Comparison of ENCODE assay signal across 8 cellular contexts in genomic region chr19:23249911-23250649, GRCh38. TPM values are rescaled to one million over a fixed set of nuclear protein-coding genes. Genes with fewer than 3 reads are reported as not detected.
DNase-seq lines count a peak whose midpoint lies in the region; ATAC-seq and TF ChIP-seq lines count a peak whose summit lies in the region.

ZNF724 (minus strand) TSS chr19:23250394; CDS start chr19:23250242, 152 bp downstream.

- ATAC-seq in HG02852 (IDR thresholded peaks at IDR 0.05; ENCODE audit: unreplicated experiment) (peak; percentile 97), T-helper 17 cell (peak; percentile 100)

- TF ChIP-seq CTCF in GM13976 (IDR thresholded peaks at IDR 0.05; ENCODE audit: borderline replicate concordance, control extremely low read depth, extremely low read depth, insufficient read depth, missing control alignments), result no peak
- no peak for TF ChIP-seq CTCF in right atrium auricular region (IDR thresholded peaks at IDR 0.05)
- TF ChIP-seq CTCF in prostate gland (IDR thresholded peaks at IDR 0.05), result no peak

- H3K27ac ChIP-seq in right atrium auricular region (peak within 1 kb of the TSS in 1 of 2 donors; percentile 65), prostate gland (peak within 1 kb of the TSS; percentile 48 to 63), urinary bladder (ENCODE audit: low read depth) (no peak within 1 kb of the TSS)

- no peaks in the 10 kb centered on the region for H3K27me3 Mint-ChIP-seq in T-helper 17 cell

- H3K4me3 ChIP-seq in right atrium auricular region (peak within 1 kb of the TSS; percentile 60 to 63), prostate gland (peak within 1 kb of the TSS; percentile 33 to 46), urinary bladder (ENCODE audit: low read depth, low read length) (peak within 1 kb of the TSS; percentile 52)

- DNase-seq in GM13976 (ENCODE audit: low spot score) (peak; percentile 92), NCI-H187 (lab: John Stamatoyannopoulos, UW) (peak; percentile 60 to 86), T-helper 17 cell (peak; percentile 66 to 75 (median 74)), anterior cingulate cortex (lab: John Stamatoyannopoulos, UW) (peak; percentile 62 to 97 (median 90)), right atrium auricular region (ENCODE audit: low spot score) (peak; percentile 96), prostate gland (ENCODE audit: low spot score) (peak; percentile 94)

- no peaks in the 10 kb centered on the region for H3K36me3 Mint-ChIP-seq in T-helper 17 cell (ENCODE audit: low read depth)

- peaks cover 7% of the 10 kb centered on the region for H3K4me1 Mint-ChIP-seq in T-helper 17 cell

- peak within 1 kb of the TSS; percentile 83 for H3K27ac Mint-ChIP-seq in T-helper 17 cell

- in situ Hi-C loops in GM13976 (cut with MboI; ENCODE audit: low sequenced_read_pairs, unreplicated experiment), result no loop called here

- H3K9me3 ChIP-seq in T-helper 17 cell (ENCODE audit: control insufficient read depth, low read length, poor library complexity, severe bottlenecking) (no peaks in the 10 kb centered on the region), right atrium auricular region (no peaks in the 10 kb centered on the region), prostate gland (no peaks in the 10 kb centered on the region)

- no peak for TF ChIP-seq POLR2A in prostate gland (IDR thresholded peaks at IDR 0.05)

- H3K36me3 ChIP-seq in right atrium auricular region (no peaks in the 10 kb centered on the region), prostate gland (no peaks in the 10 kb centered on the region), urinary bladder (ENCODE audit: insufficient read depth) (no peaks in the 10 kb centered on the region)

- WGBS in prostate gland, result under 1% methylated on average over 30 of the region's 32 CpGs
- WGBS in urinary bladder, result under 1% methylated on average over 32 of the region's 32 CpGs

- H3K4me1 ChIP-seq in right atrium auricular region (peaks cover 0 to 9% of the 10 kb centered on the region in 2 donors), prostate gland (replicated peaks) (no peaks in the 10 kb centered on the region), urinary bladder (ENCODE audit: insufficient read depth) (no peaks in the 10 kb centered on the region)

- intact Hi-C loops in prostate gland (cut with DNase I), result no loop called here

- H3K27me3 ChIP-seq in right atrium auricular region (no peaks in the 10 kb centered on the region), prostate gland (replicated peaks; ENCODE audit: insufficient read depth) (no peaks in the 10 kb centered on the region)

- H3K4me3 Mint-ChIP-seq in T-helper 17 cell, result peak within 1 kb of the TSS; percentile 95

RNA-seq across cellular contexts. Expression of gene ZNF724, which starts in this region (rescaled TPM):
- total RNA-seq in T-helper 17 cell (1 to 10 TPM; 2.1 to 3.2 TPM), right atrium auricular region (1 to 10 TPM; 1.4 TPM), prostate gland (1 to 10 TPM in 1 of 2 donors, under 1 TPM in 1; 0.73 to 6.2 TPM), urinary bladder (12.1 TPM)
- polyA plus RNA-seq in urinary bladder, result 0.51 TPM
